In the genomic region with DNA sequence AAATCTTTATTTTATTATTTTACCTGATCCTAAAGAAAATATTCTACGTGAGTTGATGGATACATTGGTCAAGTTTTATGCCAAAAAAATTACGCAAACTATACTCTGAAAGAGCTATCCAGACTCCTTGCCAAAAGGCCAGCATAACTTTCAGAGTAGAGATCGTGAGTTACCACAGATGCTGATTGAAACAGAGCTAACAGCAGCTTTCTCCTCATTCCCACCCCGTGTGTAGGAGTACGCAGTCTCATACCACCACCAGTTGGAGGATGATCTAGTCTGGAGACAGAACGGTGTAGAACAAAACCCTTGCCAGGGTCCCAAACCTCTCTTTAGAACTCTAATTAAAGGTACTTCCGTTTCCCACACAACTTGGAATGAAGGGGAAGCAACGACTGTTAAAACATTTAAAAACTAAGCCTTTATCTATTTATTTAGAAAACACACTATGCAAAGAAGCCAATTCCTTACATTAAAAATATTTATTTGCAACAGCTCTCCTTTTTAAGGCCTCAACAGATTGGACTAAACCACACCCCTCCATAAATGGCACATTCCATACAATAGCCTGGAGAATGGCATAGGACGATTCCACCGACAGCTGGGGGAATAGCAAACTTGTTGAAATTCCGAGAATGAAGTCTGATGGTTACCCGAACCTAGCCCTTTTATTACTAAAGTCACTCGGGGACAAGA, we compare ENCODE assay signal across 8 cellular contexts. TPM values are rescaled to one million over a fixed set of nuclear protein-coding genes. Genes with fewer than 3 reads are reported as not detected.
DNase-seq lines count a peak whose midpoint lies in the region; ATAC-seq and TF ChIP-seq lines count a peak whose summit lies in the region.

No MANE protein-coding gene starts in this region.

- peak overlapping the region; percentile 87 for H3K4me2 ChIP-seq in OCI-LY7 (ENCODE audit: low read length)

- H3K9me3 ChIP-seq in CD4-positive, alpha-beta T cell (ENCODE audit: control insufficient read depth, low read length), result no peaks in the 10 kb centered on the region
- H3K9me3 ChIP-seq in OCI-LY7 (ENCODE audit: low read length), result no peaks in the 10 kb centered on the region

- no peaks in the 10 kb centered on the region for H3K9me3 Mint-ChIP-seq in CD4-positive, alpha-beta T cell

- in situ Hi-C loops in astrocyte of the spinal cord (cut with HindIII; ENCODE audit: low sequenced_read_pairs), result no loop called here

- H4K20me1 ChIP-seq in OCI-LY7 (ENCODE audit: insufficient read depth, low read length), result peaks cover 49% of the 10 kb centered on the region

- CTCF ChIA-PET in CD4-positive, alpha-beta T cell (lab: Charles Lee), result interaction anchor here (1.4 to 1.7 kb wide), 2 partner anchors 27 to 89 kb away, joined by 5 to 10 read pairs; partner anchors contain the start of gene RAB29
- CTCF ChIA-PET in OCI-LY7 (lab: Charles Lee; ENCODE audit: unreplicated experiment), result no interaction called here

- H3K27me3 Mint-ChIP-seq in CD4-positive, alpha-beta T cell, result no peaks in the 10 kb centered on the region

- peaks cover 14% of the 10 kb centered on the region for H3K36me3 Mint-ChIP-seq in CD4-positive, alpha-beta T cell (ENCODE audit: low read depth)

- POLR2A ChIA-PET in CD4-positive, alpha-beta T cell (lab: Charles Lee), result interaction anchor here (0.7 to 4.0 kb wide), 24 partner anchors 10 to 1573 kb away, joined by 3 to 140 read pairs (median 4); partner anchors contain the start of genes CD55, ELK4, PM20D1 and RAB29
- POLR2A ChIA-PET in OCI-LY7 (lab: Charles Lee), result interaction anchor here (1.0 kb wide), 1 partner anchor 168 kb away, joined by 3 read pairs; no protein-coding TSS in a partner anchor

- DNase-seq in CD4-positive, alpha-beta T cell, result no peak
- DNase-seq in H4 (ENCODE audit: low spot score) (peak; percentile 8), OCI-LY7 (ENCODE audit: low spot score) (peak; percentile 51), astrocyte of the spinal cord (ENCODE audit: low read depth, low spot score) (peak; percentile 54), inferior parietal cortex (ENCODE audit: extremely low spot score) (peak; percentile 32), iPS-NIHi7 (ENCODE audit: extremely low spot score) (no peak)
- DNase-seq in stimulated activated CD4-positive, alpha-beta T cell treated with anti-CD3 and anti-CD28 coated beads, Interleukin-2, amount 100 ng/mL, for 24 hours, result peak; percentile 22 to 36

- H2AFZ ChIP-seq in OCI-LY7 (ENCODE audit: low read length), result no peak overlapping the region

- H3K27ac ChIP-seq in CD4-positive, alpha-beta T cell (ENCODE audit: low read depth, low read length), result peak overlapping the region; percentile 68
- H3K27ac ChIP-seq in OCI-LY7 (ENCODE audit: low read depth, low read length, poor library complexity, severe bottlenecking), result peak overlapping the region; percentile 86

- no peaks in the 10 kb centered on the region for H3K9me2 ChIP-seq in OCI-LY7 (ENCODE audit: insufficient read depth, low read length)

- ATAC-seq in CD4-positive, alpha-beta T cell (ENCODE audit: poor library complexity), result no peak
- ATAC-seq in GM21447 (IDR thresholded peaks at IDR 0.05; ENCODE audit: unreplicated experiment), result no peak

- H3K4me3 Mint-ChIP-seq in CD4-positive, alpha-beta T cell, result peak overlapping the region; percentile 99

- H3K79me2 ChIP-seq in OCI-LY7 (ENCODE audit: insufficient read depth, low read depth, low read length), result peaks cover 64% of the 10 kb centered on the region

- H3K27ac Mint-ChIP-seq in CD4-positive, alpha-beta T cell, result peak overlapping the region; percentile 93

- intact Hi-C loops in CD4-positive, alpha-beta T cell (cut with DNase I, micrococcal nuclease), result loop anchor here (2.0 to 5.0 kb wide), 3 partner anchors 36 to 64 kb away; partner anchors contain the start of gene SLC41A1 (in 1 of the 2)
- intact Hi-C loops in OCI-LY7 (cut with micrococcal nuclease; ENCODE audit: unreplicated experiment), result no loop called here

- peaks cover 53% of the 10 kb centered on the region for H3K4me1 ChIP-seq in OCI-LY7 (ENCODE audit: insufficient read depth, low read length, poor library complexity, severe bottlenecking)

- peaks cover 45% of the 10 kb centered on the region for H3K36me3 ChIP-seq in OCI-LY7 (ENCODE audit: insufficient read depth, low read length)

- H3K27me3 ChIP-seq in CD4-positive, alpha-beta T cell (ENCODE audit: control insufficient read depth, insufficient read depth, low read length), result no peaks in the 10 kb centered on the region

- no TSS peak for BruUV-seq in OCI-LY7 (replicated peaks; lab: Mats Ljungman, UMichigan)

- H3K4me1 Mint-ChIP-seq in CD4-positive, alpha-beta T cell (ENCODE audit: low read depth), result peaks cover 54% of the 10 kb centered on the region

- H3K4me3 ChIP-seq in OCI-LY7 (ENCODE audit: low read depth, low read length, poor library complexity, severe bottlenecking) (peak overlapping the region; percentile 95), astrocyte of the spinal cord (ENCODE audit: low read depth, low read length) (peak overlapping the region; percentile 81)

- no peak for TF ChIP-seq CTCF in CD4-positive, alpha-beta T cell (IDR thresholded peaks at IDR 0.05)
- TF ChIP-seq CTCF in OCI-LY7 (conservative IDR thresholded peaks at IDR 0.05; ENCODE audit: low read length), result no peak
- TF ChIP-seq CTCF in astrocyte of the spinal cord (IDR thresholded peaks at IDR 0.05; ENCODE audit: low read depth, low read length), result no peak

RNA-seq across cellular contexts. Expression of gene NUCKS1, which starts 1.4 kb away (rescaled TPM):
- 10 to 100 TPM; 80.6 to 84.7 TPM for total RNA-seq in CD4-positive, alpha-beta T cell
- 179 and 195 TPM in 2 replicates for total RNA-seq in H4 (2014; rRNA removed; shearing (Covaris generic))
- 152 and 238 TPM in 2 replicates for total RNA-seq in OCI-LY7 (2014; rRNA removed; shearing (Covaris generic))
- total RNA-seq in OCI-LY7 (2022), result 287 and 301 TPM in 2 replicates

RNA-seq across cellular contexts. Expression of gene RAB29, which starts 26.7 kb away (rescaled TPM):
- total RNA-seq in CD4-positive, alpha-beta T cell, result 10 to 100 TPM; 11.7 to 11.8 TPM
- 15.5 and 15.8 TPM in 2 replicates for total RNA-seq in H4 (2014; rRNA removed; shearing (Covaris generic))
- total RNA-seq in OCI-LY7 (2014; rRNA removed; shearing (Covaris generic)), result 5.0 and 5.9 TPM in 2 replicates
- 5.8 and 7.8 TPM in 2 replicates for total RNA-seq in OCI-LY7 (2022)

Comparison
In these comparisons a context has a peak if more than half of its experiments do, and no peak if none do; other contexts are left out.
1. DNase-seq: peak in H4 (single experiment), OCI-LY7 (single experiment), astrocyte of the spinal cord (single experiment), inferior parietal cortex (single experiment) and stimulated activated CD4-positive, alpha-beta T cell treated with anti-CD3 and anti-CD28 coated beads, Interleukin-2, amount 100 ng/mL, for 24 hours (2 of 2); none in CD4-positive, alpha-beta T cell (0 of 10) and iPS-NIHi7 (single experiment).